ENCODE assay signal across 12 cellular contexts in the genomic region with DNA sequence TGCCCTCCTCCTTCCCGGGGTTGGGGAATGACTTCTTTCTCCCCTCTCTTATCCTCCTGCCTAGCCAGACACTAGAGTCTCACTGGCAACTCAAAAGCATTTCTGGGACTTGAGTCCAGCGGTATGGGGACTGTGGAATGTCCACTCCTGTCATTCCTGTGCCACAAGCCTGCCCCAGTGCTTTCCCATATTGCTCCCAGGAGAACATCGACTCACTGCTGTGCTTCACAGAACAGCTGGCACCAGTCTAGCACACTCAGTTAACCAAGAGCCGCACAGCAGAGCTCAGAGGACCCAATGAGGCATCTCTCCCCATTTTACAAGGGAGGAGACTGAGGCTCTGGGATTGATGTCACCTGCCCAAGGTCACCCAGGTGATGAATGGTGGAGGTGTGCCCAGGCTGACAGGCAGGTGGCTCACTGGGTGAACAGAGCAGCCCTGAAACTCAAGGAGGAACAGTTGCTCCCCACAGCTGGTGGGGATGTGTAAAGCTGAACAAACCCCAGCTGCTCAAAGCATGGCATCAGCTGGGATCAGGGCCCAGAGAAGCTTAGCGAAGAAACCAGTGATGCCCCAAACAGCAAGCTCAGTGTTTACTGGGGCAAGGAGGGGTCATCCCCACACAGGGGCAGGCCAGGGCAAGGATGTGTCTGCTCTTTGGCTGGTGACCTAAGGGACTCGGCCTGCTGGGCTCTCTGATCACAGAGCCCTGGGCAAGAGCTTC. TPM values are rescaled to one million over a fixed set of nuclear protein-coding genes. Genes with fewer than 3 reads are reported as not detected.
A peak's percentile ranks its signal among the peaks of the same experiment; 100 is the strongest.
DNase-seq lines count a peak whose midpoint lies in the region; ATAC-seq and TF ChIP-seq lines count a peak whose summit lies in the region.
"Had no signal": no experiment of that assay in that cellular context is flagged by ENCODE, and none has a peak within 500 bp of the region (broad histone marks: within the 10 kb centered on the region; RNA-seq: fewer than 3 reads in every experiment).

No MANE protein-coding gene starts in this region.

- H3K4me3 ChIP-seq in dorsolateral prefrontal cortex = no peak overlapping the region
- no peak overlapping the region for H3K4me3 ChIP-seq in lower lobe of right lung
- H3K4me3 ChIP-seq in thyroid gland (replicated peaks in 1 of 3) = no peak overlapping the region
- H3K4me3 ChIP-seq: lung, Peyer's patch had no signal

- DNase-seq in NCI-H2171 treated with DMSO at 0.1 percent for 48 hours (lab: John Stamatoyannopoulos, UW) = peak; percentile 60
- DNase-seq in NCI-H2171 (lab: John Stamatoyannopoulos, UW) = no peak
- DNase-seq in dorsolateral prefrontal cortex = peak in 7 of 10 donors; percentile 46 to 73 (median 68)
- peak; percentile 51 for DNase-seq in lower lobe of right lung
- peak; percentile 62 to 70 for DNase-seq in thyroid gland
- DNase-seq in GDM1 (lab: John Stamatoyannopoulos, UW) = no peak
- DNase-seq in NCI-H1105 treated with DMSO at 0.1 percent for 48 hours (lab: John Stamatoyannopoulos, UW) = no peak
- DNase-seq in erythroblast (lab: John Stamatoyannopoulos, UW) = no peak
- DNase-seq: 8988T; activated naive CD4-positive, alpha-beta T cell treated with Interleukin-2 at 50 U/mL for 16 hours; Peyer's patch had no signal

- TF ChIP-seq CTCF in dorsolateral prefrontal cortex (IDR thresholded peaks at IDR 0.05 in 54 of 56, conservative IDR thresholded peaks at IDR 0.05 in 2 of 56; ENCODE audit: low read depth in 1 of 56, partially characterized antibody in 56 of 56) (peak in 2 of 56 donors; percentile 13 to 25), lower lobe of right lung (IDR thresholded peaks at IDR 0.05) (no peak), thyroid gland (IDR thresholded peaks at IDR 0.05) (no peak)

- H3K27ac ChIP-seq in dorsolateral prefrontal cortex = peak overlapping the region in 58 of 59 donors; percentile 29 to 93 (median 80)
- peak overlapping the region; percentile 78 for H3K27ac ChIP-seq in lower lobe of right lung
- peak overlapping the region in 2 of 3 donors; percentile 89 to 90 for H3K27ac ChIP-seq in thyroid gland
- H3K27ac ChIP-seq: Peyer's patch had no signal

- peak; percentile 61 to 65 for ATAC-seq in lower lobe of right lung

- no peaks in the 10 kb centered on the region for H3K9me3 ChIP-seq in lower lobe of right lung
- no peaks in the 10 kb centered on the region for H3K9me3 ChIP-seq in thyroid gland
- H3K9me3 ChIP-seq: Peyer's patch had no signal

- H3K4me1 ChIP-seq in lower lobe of right lung (peaks cover 35% of the 10 kb centered on the region), thyroid gland (peaks cover 23 to 68% of the 10 kb centered on the region in 2 donors)

- TF ChIP-seq POLR2A in thyroid gland (IDR thresholded peaks at IDR 0.05) = no peak
- no peak for TF ChIP-seq POLR2A in erythroblast (IDR thresholded peaks at IDR 0.05; ENCODE audit: low read length)

- intact Hi-C loops in dorsolateral prefrontal cortex (cut with DNase I) = no loop called here
- intact Hi-C loops in lower lobe of right lung (cut with DNase I) = no loop called here
- intact Hi-C loops in thyroid gland (cut with DNase I) = no loop called here

- H3K36me3 ChIP-seq in lower lobe of right lung = no peaks in the 10 kb centered on the region
- no peaks in the 10 kb centered on the region for H3K36me3 ChIP-seq in thyroid gland
- H3K36me3 ChIP-seq: Peyer's patch had no signal

- H3K27me3 ChIP-seq in dorsolateral prefrontal cortex (no peaks in the 10 kb centered on the region), lower lobe of right lung (ENCODE audit: low read depth) (no peaks in the 10 kb centered on the region), thyroid gland (no peaks in the 10 kb centered on the region)
- H3K27me3 ChIP-seq: Peyer's patch had no signal

- 61 to 75% methylated on average over 5 of the region's 6 CpGs for WGBS in thyroid gland, 2 donors

RNA-seq across cellular contexts. Expression of gene DUSP7, which starts 35.4 kb away (rescaled TPM):
- total RNA-seq in dorsolateral prefrontal cortex (10 to 100 TPM; 29.0 to 90.9 (median 44.8) TPM), lower lobe of right lung (28.8 TPM), thyroid gland (10 to 100 TPM in 3 of 4 donors, 1 to 10 TPM in 1; 6.9 to 10.6 (median 10.4) TPM)

Comparison
In these comparisons a context has a peak if more than half of its experiments do, and no peak if none do; other contexts are left out.
1. DNase-seq: peak in NCI-H2171 treated with DMSO at 0.1 percent for 48 hours (single experiment), dorsolateral prefrontal cortex (7 of 10), lower lobe of right lung (single experiment) and thyroid gland (2 of 2); none in NCI-H2171 (single experiment), GDM1 (single experiment), NCI-H1105 treated with DMSO at 0.1 percent for 48 hours (single experiment) and erythroblast (0 of 2).
2. Peak in every context shown above with its lines, with median percentiles within 50 percentile points of each other: H3K27ac ChIP-seq.